ENCODE assay signal across 1 cellular context in genomic region chr1:145824499-145824842, GRCh38.
TF ChIP-seq lines count a peak whose summit lies in the region.

No MANE protein-coding gene starts in this region.

TF ChIP-seq in GM23338, 12 proteins besides CTCF, POLR2A, EP300 and RAD21 (continued from another document):
- TF ChIP-seq REST (IDR thresholded peaks at IDR 0.05; ENCODE audit: unreplicated experiment) = no peak
- TF ChIP-seq ZNF331 (CRISPR knock-in tag; IDR thresholded peaks at IDR 0.05; ENCODE audit: low read depth) = no peak
- no peak for TF ChIP-seq JUNB (IDR thresholded peaks at IDR 0.05; ENCODE audit: unreplicated experiment)
- TF ChIP-seq ETS1 (IDR thresholded peaks at IDR 0.05) = no peak
- TF ChIP-seq NANOG (IDR thresholded peaks at IDR 0.05; ENCODE audit: borderline replicate concordance) = no peak
- TF ChIP-seq ZNF114 (CRISPR knock-in tag; IDR thresholded peaks at IDR 0.05) = no peak
